In the genomic region with DNA sequence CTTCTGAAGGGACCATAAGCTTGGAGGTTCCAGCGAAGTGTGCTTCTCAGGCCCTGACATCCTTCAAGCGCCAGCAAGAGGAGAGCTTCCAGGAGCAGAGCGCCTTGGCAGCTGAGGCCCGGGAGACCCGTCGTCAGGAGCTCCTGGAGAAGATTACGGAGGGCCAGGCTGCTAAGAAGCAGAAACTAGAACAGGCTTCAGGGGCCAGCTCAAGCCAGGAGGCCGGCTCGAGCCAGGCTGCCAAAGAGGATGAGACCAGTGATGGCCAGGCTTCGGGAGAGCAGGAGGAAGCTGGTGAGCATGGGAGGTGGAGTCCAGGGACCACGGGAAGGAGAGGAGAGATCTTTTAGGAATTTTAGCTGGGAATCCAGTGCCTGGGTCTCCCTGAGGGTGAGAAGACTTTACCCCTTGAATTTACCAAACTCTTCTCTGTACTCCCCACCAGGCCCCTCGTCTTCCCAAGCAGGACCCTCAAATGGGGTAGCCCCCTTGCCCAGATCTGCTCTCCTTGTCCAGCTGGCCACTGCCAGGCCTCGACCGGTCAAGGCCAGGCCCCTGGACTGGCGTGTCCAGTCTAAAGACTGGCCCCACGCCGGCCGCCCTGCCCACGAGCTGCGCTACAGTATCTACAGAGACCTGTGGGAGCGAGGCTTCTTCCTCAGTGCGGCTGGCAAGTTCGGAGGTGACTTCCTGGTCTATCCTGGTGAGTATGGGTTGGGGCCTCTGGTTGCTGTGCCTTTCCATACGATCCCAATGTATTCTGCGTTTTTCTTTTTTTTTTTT, we compare ENCODE assay signal across 9 cellular contexts. TPM values are rescaled to one million over a fixed set of nuclear protein-coding genes. Genes with fewer than 3 reads are reported as not detected.
DNase-seq lines count a peak whose midpoint lies in the region; ATAC-seq, FAIRE-seq and TF ChIP-seq lines count a peak whose summit lies in the region.
"Had no signal": no experiment of that assay in that cellular context is flagged by ENCODE, and none has a peak within 500 bp of the region (broad histone marks: within the 10 kb centered on the region; RNA-seq: fewer than 3 reads in every experiment).

No MANE protein-coding gene starts in this region.

- POLR2A ChIA-PET in PC-3 (lab: Charles Lee; ENCODE audit: unreplicated experiment) (interaction anchor here (0.6 to 3.5 kb wide), 6 partner anchors 8 to 1184 kb away, joined by 3 to 25 read pairs (median 18); a partner anchor contains a TSS), endothelial cell of umbilical vein (lab: Charles Lee) (interaction anchor here (0.7 to 5.2 kb wide), 3 partner anchors 9 to 34 kb away, joined by 4 to 91 read pairs (median 5); a partner anchor contains a TSS)

- WGBS in pancreas, 2 donors, result 41% methylated on average over 25 of the region's 25 CpGs

- H2AFZ ChIP-seq in PC-3 (ENCODE audit: low read length) (peak overlapping the region; percentile 87), endothelial cell of umbilical vein (ENCODE audit: low read depth, low read length) (peak overlapping the region; percentile 92)

- H3K4me1 ChIP-seq in DOHH2 (ENCODE audit: control insufficient read depth, low read length) (peaks cover 19% of the 10 kb centered on the region), PC-3 (ENCODE audit: insufficient read depth, low read length) (peaks cover 19% of the 10 kb centered on the region), endothelial cell of umbilical vein (ENCODE audit: control insufficient read depth, extremely low read depth, insufficient read depth, low read length) (peaks cover 16% of the 10 kb centered on the region), pancreas (peaks cover 14 to 22% (median 22%) of the 10 kb centered on the region in 3 donors)

- CTCF ChIA-PET in PC-3 (lab: Charles Lee), result interaction anchor here (0.7 kb wide), 1 partner anchor 23 kb away, joined by 3 read pairs; no protein-coding TSS in a partner anchor
- CTCF ChIA-PET in endothelial cell of umbilical vein (lab: Charles Lee), result interaction anchor here (1.4 to 2.7 kb wide), 6 partner anchors 9 to 74 kb away, joined by 3 to 15 read pairs (median 7); a partner anchor contains a TSS

- H3K9me2 ChIP-seq in DOHH2 (replicated peaks; ENCODE audit: control insufficient read depth, low read length) (no peaks in the 10 kb centered on the region), PC-3 (replicated peaks; ENCODE audit: low read length) (no peaks in the 10 kb centered on the region)

- ATAC-seq in PC-3 (no peak), pancreas (no peak), HG02610 (IDR thresholded peaks at IDR 0.05; ENCODE audit: unreplicated experiment) (no peak)

- H3K9ac ChIP-seq in PC-3 (ENCODE audit: low read length), result peak overlapping the region; percentile 91
- peak overlapping the region; percentile 84 for H3K9ac ChIP-seq in endothelial cell of umbilical vein (replicated peaks; ENCODE audit: extremely low read depth, insufficient read depth, low read length)

- H3K4me2 ChIP-seq in DOHH2 (ENCODE audit: low read length) (peak overlapping the region; percentile 95), PC-3 (ENCODE audit: low read length) (peak overlapping the region; percentile 83), endothelial cell of umbilical vein (ENCODE audit: insufficient read depth, low read length) (peak overlapping the region; percentile 90)

- H3K27me3 ChIP-seq in DOHH2 (ENCODE audit: control insufficient read depth, low read length) (no peaks in the 10 kb centered on the region), PC-3 (ENCODE audit: low read length) (no peaks in the 10 kb centered on the region), endothelial cell of umbilical vein (ENCODE audit: control insufficient read depth in 2 of 2, insufficient read depth in 2 of 2, low read length in 2 of 2) (no peaks in the 10 kb centered on the region), pancreas (no peaks in the 10 kb centered on the region)

- intact Hi-C loops in PC-3 (cut with micrococcal nuclease) (loop anchor here (2.0 kb wide), 1 partner anchor 33 kb away; a partner anchor contains a TSS), endothelial cell of umbilical vein (cut with micrococcal nuclease) (loop anchor here (2.0 kb wide), 2 partner anchors 271 to 279 kb away; a partner anchor contains a TSS), pancreas (cut with DNase I) (no loop called here)

- H3F3A ChIP-seq in DOHH2 (ENCODE audit: control insufficient read depth, insufficient read depth) (no peaks in the 10 kb centered on the region; the same call in 1 of the 2 replicates), PC-3 (ENCODE audit: low read length, unreplicated experiment) (no peaks in the 10 kb centered on the region)

- dilution Hi-C loops in endothelial cell of umbilical vein (cut with MboI; ENCODE audit: extremely low pct_ligation_motif_present, low sequenced_read_pairs), result no loop called here

- no peak for TF ChIP-seq POLR2A in endothelial cell of umbilical vein (IDR thresholded peaks at IDR 0.05; ENCODE audit: low read depth, low read length)

- BruUV-seq in PC-3 (replicated peaks; lab: Mats Ljungman, UMichigan) (TSS peak; percentile 49), endothelial cell of umbilical vein (replicated peaks; lab: Mats Ljungman, UMichigan) (no TSS peak)

- H3K27ac ChIP-seq in DOHH2 (ENCODE audit: low read depth, low read length) (peak overlapping the region; percentile 83), PC-3 (ENCODE audit: low read length) (peak overlapping the region; percentile 89), endothelial cell of umbilical vein (ENCODE audit: insufficient read depth, low read depth, low read length) (peak overlapping the region; percentile 86), pancreas (peak overlapping the region; percentile 98 to 100 (median 99))

- TF ChIP-seq CTCF in DOHH2 (IDR thresholded peaks at IDR 0.05; ENCODE audit: low read depth, low read length, poor library complexity, severe bottlenecking), result no peak
- no peak for TF ChIP-seq CTCF in PC-3 (conservative IDR thresholded peaks at IDR 0.05; ENCODE audit: low read depth, low read length)
- TF ChIP-seq CTCF in endothelial cell of umbilical vein (IDR thresholded peaks at IDR 0.05; ENCODE audit: extremely low read depth in 1 of 2, insufficient read depth in 1 of 2, low read depth in 1 of 2, low read length in 2 of 2), result no peak
- TF ChIP-seq CTCF in pancreas (IDR thresholded peaks at IDR 0.05), result no peak

- H4K20me1 ChIP-seq in DOHH2 (ENCODE audit: control insufficient read depth, insufficient read depth, low read depth, low read length) (peaks cover 4% of the 10 kb centered on the region; the same call in 1 of the 2 replicates), PC-3 (ENCODE audit: low read length) (no peaks in the 10 kb centered on the region), endothelial cell of umbilical vein (replicated peaks; ENCODE audit: control insufficient read depth, extremely low read depth, insufficient read depth, low read length) (no peaks in the 10 kb centered on the region)

- H3K4me3 ChIP-seq in DOHH2 (ENCODE audit: low read length) (peak overlapping the region; percentile 85), PC-3 (ENCODE audit: low read length) (peak overlapping the region; percentile 74), endothelial cell of umbilical vein (replicated peaks in 1 of 3; ENCODE audit: insufficient read depth in 1 of 3, low read depth in 1 of 3, low read length in 3 of 3) (peak overlapping the region; percentile 64 to 88 (median 78)), pancreas (peak overlapping the region; percentile 62 to 91 (median 78))

- H3K9me3 ChIP-seq in DOHH2 (ENCODE audit: control insufficient read depth, insufficient read depth, low read length) (no peaks in the 10 kb centered on the region), PC-3 (ENCODE audit: low read length) (no peaks in the 10 kb centered on the region), endothelial cell of umbilical vein (replicated peaks; ENCODE audit: control insufficient read depth, insufficient read depth, low read length) (no peaks in the 10 kb centered on the region), pancreas (no peaks in the 10 kb centered on the region)

- peaks cover 29% of the 10 kb centered on the region for H3K79me2 ChIP-seq in DOHH2 (ENCODE audit: control insufficient read depth, low read length)
- H3K79me2 ChIP-seq in PC-3 (ENCODE audit: low read length), result peaks cover 44% of the 10 kb centered on the region
- H3K79me2 ChIP-seq in endothelial cell of umbilical vein (ENCODE audit: control insufficient read depth, insufficient read depth, low read length), result peaks cover 30% of the 10 kb centered on the region

- FAIRE-seq in endothelial cell of umbilical vein (lab: Jason Lieb, UNC) (peak; percentile 62), pancreas (lab: Jason Lieb, UNC) (no peak)

- DNase-seq in PC-3, result no peak
- DNase-seq in endothelial cell of umbilical vein (ENCODE audit: low read depth, low spot score), result no peak
- DNase-seq in pancreas, result peak in 3 of 6 donors; percentile 64 to 77 (median 71)
- DNase-seq in activated gamma-delta T cell treated with Interleukin-2 at 50 U/mL for 16 hours, result no peak
- no peak for DNase-seq in cerebellar nuclear complex (lab: John Stamatoyannopoulos, UW)
- no peak for DNase-seq in DMS79 (lab: John Stamatoyannopoulos, UW)

- H3K36me3 ChIP-seq in DOHH2 (ENCODE audit: control insufficient read depth, low read length), result peaks cover 24% of the 10 kb centered on the region
- peaks cover 17% of the 10 kb centered on the region; the same call in 1 of the 2 replicates for H3K36me3 ChIP-seq in PC-3 (ENCODE audit: low read depth, low read length)
- peaks cover 2 to 8% of the 10 kb centered on the region in 2 experiments for H3K36me3 ChIP-seq in endothelial cell of umbilical vein (ENCODE audit: control insufficient read depth in 2 of 2, extremely low read depth in 1 of 2, insufficient read depth in 2 of 2, low read length in 2 of 2)
- H3K36me3 ChIP-seq in pancreas, result peaks cover 0 to 6% (median 5%) of the 10 kb centered on the region in 3 donors

- no peaks in the 10 kb centered on the region for H3K9me1 ChIP-seq in endothelial cell of umbilical vein (replicated peaks; ENCODE audit: control insufficient read depth, extremely low read depth, insufficient read depth, low read length)

RNA-seq across cellular contexts. Expression of a gene that starts 0.8 kb away (rescaled TPM):
- 122 and 173 TPM in 2 replicates for total RNA-seq in PC-3 (2014; rRNA removed)
- 37.4 and 40.7 TPM in 2 replicates for total RNA-seq in endothelial cell of umbilical vein
- polyA plus RNA-seq in endothelial cell of umbilical vein, result 81.9 and 107 TPM in 2 replicates
- 44.2 and 58.1 TPM in 2 replicates for polyA plus RNA-seq in endothelial cell of umbilical vein (2011; cell fraction: cytosol; rRNA removed)
- polyA plus RNA-seq in endothelial cell of umbilical vein (2011; cell fraction: nucleus; rRNA removed), result 19.0 and 19.4 TPM in 2 replicates
- 40.4 and 52.0 TPM in 2 replicates for polyA plus RNA-seq in endothelial cell of umbilical vein (2012)
- 21.8 and 29.0 TPM in 2 replicates for polyA minus RNA-seq in endothelial cell of umbilical vein
- 34.3 TPM for polyA minus RNA-seq in endothelial cell of umbilical vein (2011; cell fraction: cytosol; rRNA and poly(A)+ RNA removed)
- polyA minus RNA-seq in endothelial cell of umbilical vein (2011; cell fraction: nucleus; rRNA and poly(A)+ RNA removed), result 3.3 and 5.0 TPM in 2 replicates
- 10 to 100 TPM; 16.8 to 24.7 (median 19.4) TPM for total RNA-seq in pancreas
- polyA plus RNA-seq in pancreas, result 10 to 100 TPM; 19.5 to 33.3 TPM

RNA-seq across cellular contexts. Expression of a gene that starts 2.5 kb away (rescaled TPM):
- total RNA-seq in PC-3 (2014; rRNA removed) (231 and 261 TPM in 2 replicates), endothelial cell of umbilical vein (175 and 218 TPM in 2 replicates), pancreas (10 to 100 TPM; 18.8 to 47.2 (median 27.3) TPM)
- polyA plus RNA-seq in endothelial cell of umbilical vein (204 and 256 TPM in 2 replicates), pancreas (10 to 100 TPM; 32.6 to 34.7 TPM)
- polyA plus RNA-seq in endothelial cell of umbilical vein (2011; cell fraction: cytosol; rRNA removed), result 117 and 136 TPM in 2 replicates
- 153 and 177 TPM in 2 replicates for polyA plus RNA-seq in endothelial cell of umbilical vein (2011; cell fraction: nucleus; rRNA removed)
- 159 and 188 TPM in 2 replicates for polyA plus RNA-seq in endothelial cell of umbilical vein (2012)
- polyA minus RNA-seq in endothelial cell of umbilical vein, result 80.3 and 88.3 TPM in 2 replicates
- 80.3 TPM for polyA minus RNA-seq in endothelial cell of umbilical vein (2011; cell fraction: cytosol; rRNA and poly(A)+ RNA removed)
- polyA minus RNA-seq in endothelial cell of umbilical vein (2011; cell fraction: nucleus; rRNA and poly(A)+ RNA removed), result 58.8 and 67.3 TPM in 2 replicates

RNA-seq across cellular contexts. Expression of a gene that starts 8.8 kb away (rescaled TPM):
- total RNA-seq in PC-3 (2014; rRNA removed), result 3,477 and 3,621 TPM in 2 replicates
- total RNA-seq in endothelial cell of umbilical vein, result 1,192 and 1,260 TPM in 2 replicates
- polyA plus RNA-seq in endothelial cell of umbilical vein, result 3,343 and 4,230 TPM in 2 replicates
- 3,326 and 3,998 TPM in 2 replicates for polyA plus RNA-seq in endothelial cell of umbilical vein (2011; cell fraction: cytosol; rRNA removed)
- polyA plus RNA-seq in endothelial cell of umbilical vein (2011; cell fraction: nucleus; rRNA removed), result 1,121 and 1,183 TPM in 2 replicates
- polyA plus RNA-seq in endothelial cell of umbilical vein (2012), result 2,632 and 2,638 TPM in 2 replicates
- 537 and 600 TPM in 2 replicates for polyA minus RNA-seq in endothelial cell of umbilical vein
- polyA minus RNA-seq in endothelial cell of umbilical vein (2011; cell fraction: cytosol; rRNA and poly(A)+ RNA removed), result 455 TPM
- polyA minus RNA-seq in endothelial cell of umbilical vein (2011; cell fraction: nucleus; rRNA and poly(A)+ RNA removed), result 161 and 222 TPM in 2 replicates
- total RNA-seq in pancreas, result 1,000 to 10,000 TPM in 4 of 6 donors, 100 to 1,000 TPM in 2; 815 to 1,921 (median 1,191) TPM
- 1,000 to 10,000 TPM; 2,302 to 2,340 TPM for polyA plus RNA-seq in pancreas

RNA-seq across cellular contexts. Expression of a gene that starts 18.9 kb away (rescaled TPM):
- total RNA-seq in PC-3 (2014; rRNA removed) (11.2 and 13.4 TPM in 2 replicates), endothelial cell of umbilical vein (0.71 and 0.74 TPM in 2 replicates), pancreas (10 to 100 TPM; 51.8 to 66.5 (median 56.2) TPM)
- polyA plus RNA-seq in endothelial cell of umbilical vein (1.7 and 2.4 TPM in 2 replicates), pancreas (10 to 100 TPM; 80.0 to 88.9 TPM)
- 1.0 and 1.1 TPM in 2 replicates for polyA plus RNA-seq in endothelial cell of umbilical vein (2011; cell fraction: cytosol; rRNA removed)
- polyA plus RNA-seq in endothelial cell of umbilical vein (2011; cell fraction: nucleus; rRNA removed), result 2.9 and 3.9 TPM in 2 replicates
- polyA plus RNA-seq in endothelial cell of umbilical vein (2012), result 1.5 and 1.6 TPM in 2 replicates
- polyA minus RNA-seq in endothelial cell of umbilical vein, result 0.29 and 0.76 TPM in 2 replicates
- not detected for polyA minus RNA-seq in endothelial cell of umbilical vein (2011; cell fraction: cytosol; rRNA and poly(A)+ RNA removed)
- 0.19 TPM in 1 of 2 replicates, not detected in the other for polyA minus RNA-seq in endothelial cell of umbilical vein (2011; cell fraction: nucleus; rRNA and poly(A)+ RNA removed)

RNA-seq across cellular contexts. Expression of a gene that starts 30.9 kb away (rescaled TPM):
- total RNA-seq in PC-3 (2014; rRNA removed) (not detected in 2 replicates), endothelial cell of umbilical vein (not detected in 2 replicates), pancreas (1 to 10 TPM in 3 of 6 donors, under 1 TPM in 3; 0.47 to 5.6 (median 1.6) TPM)
- polyA plus RNA-seq in endothelial cell of umbilical vein (not detected in 2 replicates), pancreas (1 to 10 TPM; 1.3 to 2.4 TPM)
- polyA plus RNA-seq in endothelial cell of umbilical vein (2011; cell fraction: cytosol; rRNA removed), result not detected in 2 replicates
- 0.40 TPM in 1 of 2 replicates, not detected in the other for polyA plus RNA-seq in endothelial cell of umbilical vein (2011; cell fraction: nucleus; rRNA removed)
- 0.13 TPM in 1 of 2 replicates, not detected in the other for polyA plus RNA-seq in endothelial cell of umbilical vein (2012)
- not detected in 2 replicates for polyA minus RNA-seq in endothelial cell of umbilical vein
- not detected for polyA minus RNA-seq in endothelial cell of umbilical vein (2011; cell fraction: cytosol; rRNA and poly(A)+ RNA removed)
- not detected in 2 replicates for polyA minus RNA-seq in endothelial cell of umbilical vein (2011; cell fraction: nucleus; rRNA and poly(A)+ RNA removed)
- total RNA-seq: NCI-H460 had no signal

Comparison
In these comparisons a context has a peak if more than half of its experiments do, and no peak if none do; other contexts are left out.
1. intact Hi-C loops: an anchor here in PC-3 (2.0 kb wide) and endothelial cell of umbilical vein (2.0 kb wide); none called in pancreas.